21 cellular contexts compared by ENCODE assay signal in the genomic region with DNA sequence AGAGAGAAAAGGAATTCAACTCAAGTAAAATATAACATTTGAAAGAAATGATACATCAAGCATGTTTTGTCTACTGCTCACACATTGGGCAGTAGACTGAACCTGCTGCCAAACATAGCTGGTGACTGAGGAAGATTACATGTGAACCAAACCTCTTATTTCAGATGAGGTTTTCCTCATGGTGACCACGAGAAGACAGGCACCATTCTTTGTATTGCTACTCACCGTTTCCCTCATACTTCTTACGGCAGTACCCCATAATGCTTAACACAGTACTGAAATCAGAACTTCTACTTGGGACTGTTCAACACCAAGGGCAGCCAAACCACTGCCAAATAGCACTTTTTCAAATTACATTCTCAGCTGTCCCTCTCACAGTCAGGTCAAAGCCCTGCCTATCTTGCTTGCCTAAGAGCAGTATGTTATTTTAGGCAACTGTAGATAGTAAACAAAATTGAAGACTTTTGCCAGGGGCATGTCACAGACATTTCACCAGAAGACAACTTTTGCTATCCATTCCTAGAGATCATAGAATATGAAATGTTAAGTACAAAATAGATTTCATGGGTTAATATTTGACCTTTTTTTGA.
A peak's percentile ranks its signal among the peaks of the same experiment; 100 is the strongest.
DNase-seq lines count a peak whose midpoint lies in the region; ATAC-seq and TF ChIP-seq lines count a peak whose summit lies in the region.
"Had no signal": no experiment of that assay in that cellular context is flagged by ENCODE, and none has a peak within 500 bp of the region (broad histone marks: within the 10 kb centered on the region; RNA-seq: fewer than 3 reads in every experiment).

No MANE protein-coding gene starts in this region.

- no peaks in the 10 kb centered on the region for H3K79me2 ChIP-seq in PC-9 (ENCODE audit: low read depth)
- no peaks in the 10 kb centered on the region for H3K79me2 ChIP-seq in osteoblast (ENCODE audit: insufficient read depth, low read length)

- H3K4me2 ChIP-seq in PC-9, result no peak overlapping the region
- H3K4me2 ChIP-seq in osteoblast (ENCODE audit: insufficient read depth, low read length), result no peak overlapping the region
- H3K4me2 ChIP-seq: SK-N-SH had no signal

- H3K27me3 ChIP-seq in PC-9 (ENCODE audit: insufficient read depth, low read depth), result no peaks in the 10 kb centered on the region
- H3K27me3 ChIP-seq in osteoblast (ENCODE audit: insufficient read depth, low read length), result no peaks in the 10 kb centered on the region

- H3F3A ChIP-seq in PC-9 (ENCODE audit: insufficient read depth, low read depth), result no peaks in the 10 kb centered on the region

- DNase-seq in Right ventricle myocardium superior, result no peak
- DNase-seq in cardiac septum (ENCODE audit: low spot score), result no peak
- DNase-seq in PC-9, result no peak
- DNase-seq in left cardiac atrium, result no peak
- DNase-seq in osteoblast (ENCODE audit: insufficient read length, low spot score, missing footprints), result peak; percentile 14
- DNase-seq in dermis blood vessel endothelial cell, result no peak
- DNase-seq in NCI-H146 (lab: John Stamatoyannopoulos, UW), result no peak
- DNase-seq in natural killer cell, result no peak
- DNase-seq: 8988T, C1 segment of cervical spinal cord, DMS153, HCEC 1CT, KBM-7, NCI-H1048, NCI-H1436 treated with DMSO at 0.1 percent for 48 hours, NCI-H2081, NCI-H510A, NCI-H774, SK-N-SH had no signal

- no peaks in the 10 kb centered on the region for H3K36me3 Mint-ChIP-seq in natural killer cell

- POLR2A ChIA-PET in PC-9 (lab: Charles Lee; ENCODE audit: unreplicated experiment), result no interaction called here

- BruUV-seq in PC-9 (replicated peaks; lab: Mats Ljungman, UMichigan), result no TSS peak

- TF ChIP-seq CTCF in PC-9 (conservative IDR thresholded peaks at IDR 0.05), result no peak
- no peak for TF ChIP-seq CTCF in osteoblast (IDR thresholded peaks at IDR 0.05; ENCODE audit: extremely low read depth, low read depth, low read length)
- no peak for TF ChIP-seq CTCF in natural killer cell (IDR thresholded peaks at IDR 0.05)

- H3K4me1 Mint-ChIP-seq in natural killer cell, result no peaks in the 10 kb centered on the region

- peak; percentile 88 for ATAC-seq in Right ventricle myocardium superior (ENCODE audit: poor library complexity)
- peak; percentile 50 to 78 for ATAC-seq in left cardiac atrium
- no peak for ATAC-seq in natural killer cell
- ATAC-seq: GM12878, Panc1 had no signal

- H3K9me2 ChIP-seq in PC-9 (ENCODE audit: insufficient read depth), result no peaks in the 10 kb centered on the region
- H3K9me2 ChIP-seq: SK-N-SH had no signal

- H4K20me1 ChIP-seq in PC-9 (ENCODE audit: insufficient read depth) (no peaks in the 10 kb centered on the region), osteoblast (ENCODE audit: insufficient read depth, low read length) (no peaks in the 10 kb centered on the region)

- H3K4me1 ChIP-seq in PC-9 (replicated peaks; ENCODE audit: insufficient read depth) (no peaks in the 10 kb centered on the region), osteoblast (ENCODE audit: insufficient read depth, low read length) (no peaks in the 10 kb centered on the region)

- H3K27ac ChIP-seq in PC-9 (no peak overlapping the region), osteoblast (ENCODE audit: low read depth, low read length) (no peak overlapping the region)

- no peak overlapping the region for H3K4me3 ChIP-seq in PC-9
- H3K4me3 ChIP-seq in osteoblast (ENCODE audit: insufficient read depth, low read length), result no peak overlapping the region
- H3K4me3 ChIP-seq: GM12878 had no signal

- 0 out of 2 replicates have a peak overlapping the region, but pooled peaks have one; percentile 15 for H2AFZ ChIP-seq in PC-9
- H2AFZ ChIP-seq in osteoblast (ENCODE audit: low read length), result no peak overlapping the region

- CTCF ChIA-PET in PC-9 (lab: Charles Lee), result no interaction called here

- H3K9me3 ChIP-seq in PC-9 (ENCODE audit: insufficient read depth, low read depth) (no peaks in the 10 kb centered on the region), osteoblast (ENCODE audit: low read depth, low read length) (no peaks in the 10 kb centered on the region)
- H3K9me3 ChIP-seq: SK-N-SH had no signal

- no peak overlapping the region for H3K27ac Mint-ChIP-seq in natural killer cell

- H3K4me3 Mint-ChIP-seq in natural killer cell, result no peak overlapping the region

- H3K36me3 ChIP-seq in PC-9 (ENCODE audit: low read depth) (no peaks in the 10 kb centered on the region), osteoblast (ENCODE audit: insufficient read depth, low read length) (no peaks in the 10 kb centered on the region)

- intact Hi-C loops in Right ventricle myocardium superior (cut with DNase I) (no loop called here), cardiac septum (cut with DNase I) (no loop called here), PC-9 (cut with micrococcal nuclease; ENCODE audit: unreplicated experiment) (no loop called here), left cardiac atrium (cut with DNase I) (no loop called here), natural killer cell (cut with micrococcal nuclease) (no loop called here)

- H3K9me3 Mint-ChIP-seq in natural killer cell, result peaks cover 0 to 3% of the 10 kb centered on the region in 2 donors

- no peaks in the 10 kb centered on the region for H3K27me3 Mint-ChIP-seq in natural killer cell (ENCODE audit: low read depth in 2 of 2)

Comparison
In these comparisons a context has a peak if more than half of its experiments do, and no peak if none do; other contexts are left out.
1. ATAC-seq: peak in Right ventricle myocardium superior (single experiment) and left cardiac atrium (2 of 2); none in natural killer cell (0 of 3).